ENCODE assay signal across 1 cellular context in the genomic region with DNA sequence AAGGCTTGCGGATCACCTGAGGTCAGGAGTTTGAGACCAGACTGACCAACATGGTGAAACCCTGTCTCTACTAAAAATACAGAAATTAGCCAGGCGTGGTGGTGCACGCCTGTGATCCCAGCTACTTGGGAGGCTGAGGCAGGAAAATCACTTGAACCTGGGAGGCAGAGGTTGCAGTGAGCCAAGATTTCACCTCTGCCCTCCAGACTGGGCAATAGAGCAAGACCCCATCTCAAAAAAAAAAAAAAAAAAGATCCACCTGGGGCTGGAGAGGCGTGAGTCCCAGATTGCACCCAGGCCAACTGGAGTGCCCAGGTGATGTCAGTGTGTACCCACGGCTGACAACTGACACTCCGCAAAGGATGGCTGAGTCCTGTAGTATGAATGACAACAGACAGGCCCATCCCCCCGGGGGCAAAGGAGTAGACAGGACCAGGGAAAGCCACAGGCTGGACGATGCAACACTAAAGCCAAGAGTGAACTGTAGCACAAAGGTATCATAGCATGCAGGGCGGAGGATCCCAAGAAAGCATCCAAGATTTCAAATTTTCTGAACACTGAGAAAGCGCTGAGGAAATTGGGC. TPM values are rescaled to one million over a fixed set of nuclear protein-coding genes. Genes with fewer than 3 reads are reported as not detected.
"Had no signal": no experiment of that assay in that cellular context is flagged by ENCODE, and none has a peak within 500 bp of the region (broad histone marks: within the 10 kb centered on the region; RNA-seq: fewer than 3 reads in every experiment).

No MANE protein-coding gene starts in this region.

RNA-seq across cellular contexts. Expression of gene IL15RA, which starts 14.9 kb away (rescaled TPM):
- total RNA-seq: SJCRH30 had no signal
